Comparison of ENCODE assay signal across 35 cellular contexts in the genomic region with DNA sequence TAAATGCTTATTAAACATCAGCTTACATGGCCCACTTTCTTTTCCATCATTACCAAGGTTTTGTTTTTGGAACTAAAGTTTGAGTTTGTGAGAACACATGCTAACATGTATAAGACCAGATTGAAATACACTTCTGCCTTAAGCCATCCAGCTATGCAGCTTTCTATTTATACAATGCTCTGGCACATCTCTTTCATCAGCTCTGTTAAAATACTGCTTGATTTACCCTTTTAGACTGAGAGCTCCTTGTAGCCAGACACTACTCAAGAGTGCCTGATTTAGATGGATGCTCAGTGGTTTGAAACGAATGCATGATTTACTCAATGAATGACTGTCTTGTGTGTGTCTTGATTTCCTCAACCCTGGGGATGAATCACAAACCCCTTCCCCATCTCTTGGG.
DNase-seq lines count a peak whose midpoint lies in the region; ATAC-seq and TF ChIP-seq lines count a peak whose summit lies in the region.
"Had no signal": no experiment of that assay in that cellular context is flagged by ENCODE, and none has a peak within 500 bp of the region (broad histone marks: within the 10 kb centered on the region; RNA-seq: fewer than 3 reads in every experiment).

No MANE protein-coding gene starts in this region.

- H3K27ac Mint-ChIP-seq in MCF 10A (ENCODE audit: low read depth, unreplicated experiment) = peak overlapping the region; percentile 64
- H3K27ac Mint-ChIP-seq: B cell; CD14-positive monocyte; CD4-positive, alpha-beta memory T cell; CD4-positive, alpha-beta T cell; CD4-positive, CD25-positive, alpha-beta regulatory T cell; CD8-positive, alpha-beta memory T cell; CD8-positive, alpha-beta T cell had no signal

- H3K27me3 ChIP-seq in mammary epithelial cell (ENCODE audit: insufficient read depth, low read length) = no peaks in the 10 kb centered on the region
- no peaks in the 10 kb centered on the region for H3K27me3 ChIP-seq in left ventricle myocardium inferior (ENCODE audit: low read depth)
- H3K27me3 ChIP-seq in right cardiac atrium (ENCODE audit: control insufficient read depth, insufficient read depth) = no peaks in the 10 kb centered on the region
- H3K27me3 ChIP-seq: BE2C; BLaER1; BLaER1 treated with 17β-estradiol and CSF1 and Interleukin-3, amounts not matched to agents 10 nM and 100 nM had no signal

- H4K20me1 ChIP-seq in mammary epithelial cell (ENCODE audit: insufficient read depth, low read length) = no peaks in the 10 kb centered on the region
- H4K20me1 ChIP-seq: BLaER1; BLaER1 treated with 17β-estradiol and CSF1 and Interleukin-3, amounts not matched to agents 10 nM and 100 nM had no signal

- ATAC-seq in Right ventricle myocardium inferior = peak; percentile 54
- ATAC-seq in left cardiac atrium = no peak
- ATAC-seq in Right ventricle myocardium superior (ENCODE audit: poor library complexity) = peak; percentile 82
- peak; percentile 54 for ATAC-seq in left ventricle myocardium superior
- no peak for ATAC-seq in right cardiac atrium
- ATAC-seq: A549; CD8-positive, alpha-beta T cell had no signal

- no peaks in the 10 kb centered on the region for H3K79me2 ChIP-seq in mammary epithelial cell (ENCODE audit: insufficient read depth, low read length)

- TF ChIP-seq CTCF in MCF 10A (IDR thresholded peaks at IDR 0.05; ENCODE audit: unreplicated experiment) (no peak), mammary epithelial cell (conservative IDR thresholded peaks at IDR 0.05 in 1 of 2, IDR thresholded peaks at IDR 0.05 in 1 of 2; ENCODE audit: extremely low read depth in 1 of 2, insufficient read depth in 1 of 2, low read depth in 1 of 2, low read length in 2 of 2) (no peak), left ventricle myocardium inferior (IDR thresholded peaks at IDR 0.05; ENCODE audit: borderline replicate concordance) (no peak)

- intact Hi-C loops in MCF 10A (cut with micrococcal nuclease) (no loop called here), mammary epithelial cell (cut with micrococcal nuclease) (no loop called here), Right ventricle myocardium inferior (cut with DNase I) (no loop called here), left cardiac atrium (cut with DNase I) (no loop called here), Right ventricle myocardium superior (cut with DNase I) (no loop called here), left ventricle myocardium inferior (cut with micrococcal nuclease) (no loop called here), left ventricle myocardium superior (cut with micrococcal nuclease) (no loop called here), right cardiac atrium (cut with DNase I) (no loop called here)

- no peak overlapping the region for H3K4me3 Mint-ChIP-seq in MCF 10A (ENCODE audit: unreplicated experiment)
- H3K4me3 Mint-ChIP-seq: B cell; CD14-positive monocyte; CD4-positive, alpha-beta T cell; CD4-positive, CD25-positive, alpha-beta regulatory T cell; CD8-positive, alpha-beta memory T cell; CD8-positive, alpha-beta T cell had no signal

- H3K9me3 ChIP-seq in mammary epithelial cell (replicated peaks; ENCODE audit: insufficient read depth, low read length) = no peaks in the 10 kb centered on the region
- no peaks in the 10 kb centered on the region for H3K9me3 ChIP-seq in left ventricle myocardium inferior (replicated peaks)
- H3K9me3 ChIP-seq in right cardiac atrium (ENCODE audit: control insufficient read depth, low read length) = no peaks in the 10 kb centered on the region
- H3K9me3 ChIP-seq: A549; BE2C; BLaER1; BLaER1 treated with 17β-estradiol and CSF1 and Interleukin-3, amounts not matched to agents 10 nM and 100 nM; Caco-2 had no signal

- H3K4me1 ChIP-seq in mammary epithelial cell (ENCODE audit: insufficient read depth, low read length) (peaks cover 13% of the 10 kb centered on the region), left ventricle myocardium inferior (no peaks in the 10 kb centered on the region), right cardiac atrium (ENCODE audit: control insufficient read depth, insufficient read depth, low read length) (no peaks in the 10 kb centered on the region)
- H3K4me1 ChIP-seq: A549; BE2C; BLaER1 treated with 17β-estradiol and CSF1 and Interleukin-3, amounts not matched to agents 10 nM and 100 nM; Caco-2 had no signal

- CTCF ChIA-PET in MCF 10A (lab: Yijun Ruan, JAX) (no interaction called here), mammary epithelial cell (lab: Charles Lee; ENCODE audit: low non-redundant PET) (no interaction called here)

- dilution Hi-C loops in mammary epithelial cell (cut with HindIII; ENCODE audit: low sequenced_read_pairs) = no loop called here

- no peak overlapping the region for H3K4me2 ChIP-seq in mammary epithelial cell (ENCODE audit: insufficient read depth, low read depth, low read length)
- H3K4me2 ChIP-seq: A549; BLaER1; BLaER1 treated with 17β-estradiol and CSF1 and Interleukin-3, amounts not matched to agents 10 nM and 100 nM had no signal

- no peak overlapping the region for H3K9ac ChIP-seq in mammary epithelial cell (ENCODE audit: insufficient read depth, low read length)
- H3K9ac ChIP-seq: BLaER1; BLaER1 treated with 17β-estradiol and CSF1 and Interleukin-3, amounts not matched to agents 10 nM and 100 nM had no signal

- BruUV-seq in MCF 10A (replicated peaks; lab: Mats Ljungman, UMichigan) (no TSS peak), mammary epithelial cell (replicated peaks; lab: Mats Ljungman, UMichigan) (no TSS peak)

- H3K4me3 ChIP-seq in mammary epithelial cell (replicated peaks in 1 of 3; ENCODE audit: insufficient read depth in 1 of 3, low read depth in 2 of 3, low read length in 3 of 3) (no peak overlapping the region), left ventricle myocardium inferior (no peak overlapping the region), right cardiac atrium (ENCODE audit: low read length) (no peak overlapping the region)
- H3K4me3 ChIP-seq: A549; BLaER1; BLaER1 treated with 17β-estradiol and CSF1 and Interleukin-3, amounts not matched to agents 10 nM and 100 nM had no signal

- in situ Hi-C loops in mammary epithelial cell (cut with MboI; ENCODE audit: low sequenced_read_pairs in 2 of 2) = no loop called here

- POLR2A ChIA-PET in MCF 10A (lab: Yijun Ruan, JAX) = interaction anchor here (1.0 kb wide), 1 partner anchor 11 kb away, joined by 3 read pairs; no protein-coding TSS in a partner anchor

- peaks cover under 1% of the 10 kb centered on the region for H3K9me3 Mint-ChIP-seq in MCF 10A (ENCODE audit: unreplicated experiment)
- H3K9me3 Mint-ChIP-seq: CD4-positive, alpha-beta T cell; CD8-positive, alpha-beta T cell had no signal

- H3K36me3 ChIP-seq in mammary epithelial cell (ENCODE audit: insufficient read depth, low read length) (no peaks in the 10 kb centered on the region), left ventricle myocardium inferior (no peaks in the 10 kb centered on the region)
- H3K36me3 ChIP-seq: BE2C; BLaER1; BLaER1 treated with 17β-estradiol and CSF1 and Interleukin-3, amounts not matched to agents 10 nM and 100 nM had no signal

- H3K27ac ChIP-seq in mammary epithelial cell (ENCODE audit: insufficient read depth, low read depth, low read length) (no peak overlapping the region), left ventricle myocardium inferior (replicated peaks) (no peak overlapping the region), right cardiac atrium (ENCODE audit: low read length) (no peak overlapping the region)
- H3K27ac ChIP-seq: 22Rv1; A549; BLaER1; BLaER1 treated with 17β-estradiol and CSF1 and Interleukin-3, amounts not matched to agents 10 nM and 100 nM; C4-2B had no signal

- WGBS in mammary epithelial cell (ENCODE audit: low coverage, missing lambda C conversion rate) = 73% methylated on average over 1 of the region's 1 CpG
- 66% methylated on average over 1 of the region's 1 CpG for WGBS in right cardiac atrium

- no peak overlapping the region for H2AFZ ChIP-seq in mammary epithelial cell (ENCODE audit: low read depth, low read length)

- DNase-seq in MCF 10A (ENCODE audit: unreplicated experiment) = no peak
- no peak for DNase-seq in mammary epithelial cell
- DNase-seq in Right ventricle myocardium inferior (ENCODE audit: missing footprints) = no peak
- DNase-seq in left cardiac atrium = no peak
- DNase-seq in Right ventricle myocardium superior = no peak
- DNase-seq in left ventricle myocardium inferior = no peak
- DNase-seq in left ventricle myocardium superior = no peak
- DNase-seq in right cardiac atrium = no peak
- DNase-seq: 8988T; ACHN; AML-193; BE2C; C1 segment of cervical spinal cord; Caco-2; Calu3; CD4-positive, alpha-beta memory T cell; CD4-positive, alpha-beta T cell; CD4-positive, CD25-positive, alpha-beta regulatory T cell; CD8-positive, alpha-beta memory T cell; CD8-positive, alpha-beta T cell; COR-L47; DMS 273 treated with DMSO at 0.1 percent for 48 hours; DMS153; DMS53; DMS79; DMS79 treated with DMSO at 0.1 percent for 48 hours; DND-41; EL had no signal

- peaks cover 16% of the 10 kb centered on the region for H3K4me1 Mint-ChIP-seq in MCF 10A (ENCODE audit: insufficient read depth, unreplicated experiment)
- H3K4me1 Mint-ChIP-seq: B cell; CD14-positive monocyte; CD4-positive, alpha-beta memory T cell; CD4-positive, CD25-positive, alpha-beta regulatory T cell; CD8-positive, alpha-beta memory T cell had no signal

- H3K36me3 Mint-ChIP-seq in MCF 10A (ENCODE audit: insufficient read depth, unreplicated experiment) = no peaks in the 10 kb centered on the region
- H3K36me3 Mint-ChIP-seq: CD14-positive monocyte; CD4-positive, alpha-beta memory T cell; CD4-positive, CD25-positive, alpha-beta regulatory T cell; CD8-positive, alpha-beta memory T cell; CD8-positive, alpha-beta T cell had no signal

- no peaks in the 10 kb centered on the region for H3K27me3 Mint-ChIP-seq in MCF 10A (ENCODE audit: insufficient read depth, unreplicated experiment)
- H3K27me3 Mint-ChIP-seq: B cell; CD4-positive, alpha-beta memory T cell; CD4-positive, alpha-beta T cell; CD4-positive, CD25-positive, alpha-beta regulatory T cell; CD8-positive, alpha-beta memory T cell had no signal

Comparison
In these comparisons a context has a peak if more than half of its experiments do, and no peak if none do; other contexts are left out.
1. ATAC-seq: peak in Right ventricle myocardium inferior (single experiment), Right ventricle myocardium superior (single experiment) and left ventricle myocardium superior (single experiment); none in left cardiac atrium (0 of 2) and right cardiac atrium (0 of 2).